ENCODE assay signal across 22 cellular contexts in the genomic region with DNA sequence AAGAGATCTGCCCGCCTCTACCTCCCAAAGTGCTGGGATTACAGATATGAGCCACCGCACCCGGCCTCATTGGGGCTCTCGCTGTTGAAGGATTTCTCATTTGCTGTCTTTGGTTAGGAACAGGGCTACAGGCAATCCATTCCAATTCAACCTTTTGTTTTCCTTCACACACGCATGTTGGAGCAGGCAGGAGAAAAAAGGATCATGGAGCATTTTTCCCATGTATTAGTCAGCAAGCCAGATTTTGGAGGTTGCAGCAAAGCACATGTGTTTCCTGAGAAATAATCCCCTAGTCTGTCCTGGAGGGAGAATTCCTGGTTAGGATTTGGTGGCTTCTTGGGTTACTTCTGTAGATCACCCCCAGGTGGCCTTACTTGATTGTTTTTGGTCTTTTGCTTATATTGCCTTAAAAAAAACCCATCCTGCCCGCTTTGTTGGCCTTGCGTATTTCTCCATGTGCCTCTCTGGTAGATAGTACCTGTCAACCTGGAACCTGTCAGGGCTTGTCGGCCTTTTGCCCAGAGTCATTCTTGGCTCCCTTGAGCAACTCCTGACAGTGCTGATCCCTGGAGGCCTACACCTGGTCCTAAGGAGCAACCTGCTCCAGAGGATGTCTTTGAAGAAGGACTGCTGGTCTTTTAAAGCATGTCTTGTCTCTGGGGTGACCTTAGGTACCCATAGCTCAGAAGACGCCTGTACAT.
DNase-seq lines count a peak whose midpoint lies in the region; ATAC-seq, FAIRE-seq and TF ChIP-seq lines count a peak whose summit lies in the region.
"Had no signal": no experiment of that assay in that cellular context is flagged by ENCODE, and none has a peak within 500 bp of the region (broad histone marks: within the 10 kb centered on the region; RNA-seq: fewer than 3 reads in every experiment).

No MANE protein-coding gene starts in this region.

- no peak overlapping the region for H4K5ac ChIP-seq in mesendoderm (ENCODE audit: low read length)

- no peak overlapping the region for H3K18ac ChIP-seq in mesendoderm (ENCODE audit: low read length)

- no peak overlapping the region for H3K4me3 Mint-ChIP-seq in CD8-positive, alpha-beta memory T cell
- H3K4me3 Mint-ChIP-seq: CD4-positive, alpha-beta memory T cell; IgD-negative memory B cell had no signal

- no peak overlapping the region for H3K23ac ChIP-seq in mesendoderm (ENCODE audit: low read length)

- intact Hi-C loops in endothelial cell of umbilical vein (cut with micrococcal nuclease) (no loop called here), lower leg skin (cut with DNase I; ENCODE audit: low total_unique reads) (no loop called here)

- H3K4me1 ChIP-seq in endothelial cell of umbilical vein (ENCODE audit: control insufficient read depth, extremely low read depth, insufficient read depth, low read length) (no peaks in the 10 kb centered on the region), mesendoderm (ENCODE audit: control insufficient read depth, low read depth, low read length) (no peaks in the 10 kb centered on the region)
- H3K4me1 ChIP-seq in CD8-positive, alpha-beta memory T cell (ENCODE audit: insufficient read depth, low read length), result peaks cover 10% of the 10 kb centered on the region

- POLR2A ChIA-PET in RWPE1 (lab: Yijun Ruan, JAX; ENCODE audit: low non-redundant PET), result no interaction called here
- POLR2A ChIA-PET in endothelial cell of umbilical vein (lab: Charles Lee), result no interaction called here
- POLR2A ChIA-PET in CD8-positive, alpha-beta memory T cell (lab: Charles Lee), result no interaction called here

- peaks cover 0 to 3% of the 10 kb centered on the region in 2 donors for H3K27me3 Mint-ChIP-seq in CD8-positive, alpha-beta memory T cell
- H3K27me3 Mint-ChIP-seq: CD4-positive, alpha-beta memory T cell; IgD-negative memory B cell had no signal

- no TSS peak for BruUV-seq in endothelial cell of umbilical vein (replicated peaks; lab: Mats Ljungman, UMichigan)

- no peak overlapping the region for H3K56ac ChIP-seq in mesendoderm (ENCODE audit: low read length)

- no peak overlapping the region for H2AFZ ChIP-seq in endothelial cell of umbilical vein (ENCODE audit: low read depth, low read length)

- H2BK5ac ChIP-seq in mesendoderm (ENCODE audit: low read length), result no peak overlapping the region

- H3K27me3 ChIP-seq in endothelial cell of umbilical vein (ENCODE audit: control insufficient read depth in 2 of 2, insufficient read depth in 2 of 2, low read length in 2 of 2) (no peaks in the 10 kb centered on the region), mesendoderm (ENCODE audit: insufficient read depth, low read length, poor library complexity) (no peaks in the 10 kb centered on the region)
- no peaks in the 10 kb centered on the region for H3K27me3 ChIP-seq in CD8-positive, alpha-beta memory T cell (ENCODE audit: insufficient read depth, low read length, poor library complexity, severe bottlenecking)
- H3K27me3 ChIP-seq: BLaER1, MG63 had no signal

- no peak overlapping the region for H2BK120ac ChIP-seq in mesendoderm (ENCODE audit: low read depth, low read length)

- peak; percentile 44 for FAIRE-seq in endothelial cell of umbilical vein (lab: Jason Lieb, UNC)
- FAIRE-seq: H54, HTR-8/SVneo had no signal

- dilution Hi-C loops in endothelial cell of umbilical vein (cut with MboI; ENCODE audit: extremely low pct_ligation_motif_present, low sequenced_read_pairs), result no loop called here

- H3K79me1 ChIP-seq in mesendoderm (ENCODE audit: low read length), result no peaks in the 10 kb centered on the region

- CTCF ChIA-PET in RWPE1 (lab: Yijun Ruan, JAX), result no interaction called here
- CTCF ChIA-PET in endothelial cell of umbilical vein (lab: Charles Lee), result interaction anchor here (1.0 kb wide), 1 partner anchor 16 kb away, joined by 3 read pairs; no protein-coding TSS in a partner anchor
- CTCF ChIA-PET in CD8-positive, alpha-beta memory T cell (lab: Charles Lee), result no interaction called here

- H2AK5ac ChIP-seq in mesendoderm (ENCODE audit: low read length), result no peak overlapping the region

- no peak for ATAC-seq in HG02623 (IDR thresholded peaks at IDR 0.05; ENCODE audit: unreplicated experiment)

- TF ChIP-seq POLR2A in endothelial cell of umbilical vein (IDR thresholded peaks at IDR 0.05; ENCODE audit: low read depth, low read length), result no peak
- no peak for TF ChIP-seq POLR2A in lower leg skin (IDR thresholded peaks at IDR 0.05)

- H3K27ac ChIP-seq in RWPE1 (peak overlapping the region; percentile 78), endothelial cell of umbilical vein (ENCODE audit: insufficient read depth, low read depth, low read length) (no peak overlapping the region), mesendoderm (ENCODE audit: low read depth, low read length) (no peak overlapping the region)
- H3K27ac ChIP-seq in CD8-positive, alpha-beta memory T cell (ENCODE audit: low read depth, low read length), result no peak overlapping the region
- H3K27ac ChIP-seq: BLaER1, HL-60 had no signal

- peaks cover 0 to 15% (median 3%) of the 10 kb centered on the region in 3 donors for H3K36me3 Mint-ChIP-seq in CD8-positive, alpha-beta memory T cell

- no peak overlapping the region for H4K8ac ChIP-seq in mesendoderm (ENCODE audit: low read depth, low read length)

- DNase-seq in ELF-1 (ENCODE audit: low read depth, low spot score) (peak; percentile 23), RWPE1 (ENCODE audit: low spot score) (peak; percentile 73), endothelial cell of umbilical vein (ENCODE audit: low read depth, low spot score) (no peak), lower leg skin (ENCODE audit: low spot score in 2 of 2) (peak; percentile 33 to 81), mesendoderm (no peak)
- no peak for DNase-seq in CD8-positive, alpha-beta memory T cell
- DNase-seq: Calu3; CD4-positive, alpha-beta memory T cell; Karpas-422; MG63; NCI-H1048; NCI-H1436; NCI-H1930; OCI-M1; SHP77 treated with DMSO at 0.1 percent for 48 hours; SK-N-SH had no signal

- H4K20me1 ChIP-seq in endothelial cell of umbilical vein (replicated peaks; ENCODE audit: control insufficient read depth, extremely low read depth, insufficient read depth, low read length), result no peaks in the 10 kb centered on the region
- H4K20me1 ChIP-seq: BLaER1 had no signal

- H3K79me2 ChIP-seq in endothelial cell of umbilical vein (ENCODE audit: control insufficient read depth, insufficient read depth, low read length) (peaks cover 26% of the 10 kb centered on the region), mesendoderm (ENCODE audit: control insufficient read depth, insufficient read depth, low read length) (no peaks in the 10 kb centered on the region)

- H3K4me3 ChIP-seq in endothelial cell of umbilical vein (replicated peaks in 1 of 3; ENCODE audit: insufficient read depth in 1 of 3, low read depth in 1 of 3, low read length in 3 of 3) (no peak overlapping the region), lower leg skin (ENCODE audit: low read depth, poor library complexity, severe bottlenecking) (no peak overlapping the region), mesendoderm (ENCODE audit: low read length) (no peak overlapping the region)
- H3K4me3 ChIP-seq in CD8-positive, alpha-beta memory T cell (ENCODE audit: low read length), result no peak overlapping the region
- H3K4me3 ChIP-seq: BLaER1, MG63 had no signal

- 69 to 75% methylated on average over 9 of the region's 9 CpGs for WGBS in lower leg skin, 2 donors
- no CpG with 5 or more reads among the region's 9 CpGs for WGBS in mesendoderm (ENCODE audit: extremely low coverage, insufficient coverage, low lambda C conversion rate)

- H3K36me3 ChIP-seq in endothelial cell of umbilical vein (ENCODE audit: control insufficient read depth in 2 of 2, extremely low read depth in 1 of 2, insufficient read depth in 2 of 2, low read length in 2 of 2), result peaks cover 0 to 2% of the 10 kb centered on the region in 2 experiments
- H3K36me3 ChIP-seq in mesendoderm (ENCODE audit: control insufficient read depth, insufficient read depth, low read length), result no peaks in the 10 kb centered on the region
- no peaks in the 10 kb centered on the region for H3K36me3 ChIP-seq in CD8-positive, alpha-beta memory T cell (ENCODE audit: insufficient read depth, low read length)
- H3K36me3 ChIP-seq: MG63 had no signal

- no peaks in the 10 kb centered on the region for H3K9me1 ChIP-seq in endothelial cell of umbilical vein (replicated peaks; ENCODE audit: control insufficient read depth, extremely low read depth, insufficient read depth, low read length)

- H3K4me1 Mint-ChIP-seq in CD8-positive, alpha-beta memory T cell, result peaks cover 4 to 25% (median 15%) of the 10 kb centered on the region in 3 donors

- no peak overlapping the region for H2BK15ac ChIP-seq in mesendoderm (replicated peaks; ENCODE audit: low read depth)

- H3K9ac ChIP-seq in endothelial cell of umbilical vein (replicated peaks; ENCODE audit: extremely low read depth, insufficient read depth, low read length) (no peak overlapping the region), mesendoderm (ENCODE audit: low read length) (no peak overlapping the region)
- H3K9ac ChIP-seq: BLaER1, SK-N-SH had no signal

- H3K4ac ChIP-seq in mesendoderm (ENCODE audit: low read depth, low read length), result no peak overlapping the region

- H3K4me2 ChIP-seq in endothelial cell of umbilical vein (ENCODE audit: insufficient read depth, low read length) (no peak overlapping the region), mesendoderm (ENCODE audit: low read length) (no peak overlapping the region)
- H3K4me2 ChIP-seq: BLaER1, SK-N-SH had no signal

- no peak overlapping the region for H3K27ac Mint-ChIP-seq in CD8-positive, alpha-beta memory T cell
- H3K27ac Mint-ChIP-seq: CD4-positive, alpha-beta memory T cell; IgD-negative memory B cell had no signal

- no peaks in the 10 kb centered on the region for H3K9me3 Mint-ChIP-seq in CD8-positive, alpha-beta memory T cell
- H3K9me3 Mint-ChIP-seq: IgD-negative memory B cell had no signal

- no peak for TF ChIP-seq CTCF in RWPE1 (conservative IDR thresholded peaks at IDR 0.05; ENCODE audit: low read depth)
- no peak for TF ChIP-seq CTCF in endothelial cell of umbilical vein (IDR thresholded peaks at IDR 0.05; ENCODE audit: extremely low read depth in 1 of 2, insufficient read depth in 1 of 2, low read depth in 1 of 2, low read length in 2 of 2)
- no peak for TF ChIP-seq CTCF in lower leg skin (IDR thresholded peaks at IDR 0.05)

- no peaks in the 10 kb centered on the region for H3K9me3 ChIP-seq in endothelial cell of umbilical vein (replicated peaks; ENCODE audit: control insufficient read depth, insufficient read depth, low read length)
- H3K9me3 ChIP-seq in CD8-positive, alpha-beta memory T cell (ENCODE audit: low read length), result no peaks in the 10 kb centered on the region
- H3K9me3 ChIP-seq: BLaER1, MG63, SK-N-SH had no signal

TF ChIP-seq in endothelial cell of umbilical vein, 7 proteins besides CTCF, POLR2A, EP300 and RAD21 (continues in another document):
- no peak for TF ChIP-seq FOS (IDR thresholded peaks at IDR 0.05; ENCODE audit: borderline replicate concordance, insufficient read depth, low read length)
- no peak for TF ChIP-seq GATA2 (IDR thresholded peaks at IDR 0.05; ENCODE audit: insufficient read depth, insufficient read length, low read depth, low read length)
- no peak for TF ChIP-seq JUN (IDR thresholded peaks at IDR 0.05; ENCODE audit: borderline replicate concordance, insufficient read depth, insufficient read length, low read depth)
- TF ChIP-seq MAX (IDR thresholded peaks at IDR 0.05; ENCODE audit: insufficient read depth, insufficient read length), result no peak

Comparison
In these comparisons a context has a peak if more than half of its experiments do, and no peak if none do; other contexts are left out.
1. DNase-seq: peak in ELF-1 (single experiment), RWPE1 (single experiment) and lower leg skin (2 of 2); none in endothelial cell of umbilical vein (single experiment), mesendoderm (single experiment) and CD8-positive, alpha-beta memory T cell (0 of 5).